ENCODE assay signal across 31 cellular contexts in genomic region chr4:112801341-112801740, GRCh38.
"Had no signal": no experiment of that assay in that cellular context is flagged by ENCODE, and none has a peak within 500 bp of the region (broad histone marks: within the 10 kb centered on the region; RNA-seq: fewer than 3 reads in every experiment).

No MANE protein-coding gene starts in this region.

- H3K36me3 Mint-ChIP-seq: immature natural killer cell; mesothelial cell of epicardium; naive B cell; natural killer cell; stimulated activated naive B cell treated with anti-CD40 and anti-IgM and Interleukin-4, amounts not matched to agents 10 μg/mL and 1 μg/mL and 100 μg/mL, for 72 hours had no signal

- H3K9me3 ChIP-seq: left lung, lower lobe of right lung, pancreas, prostate gland, stomach, testis, tibial artery, upper lobe of right lung had no signal

- H3K9me3 Mint-ChIP-seq: natural killer cell, nephron progenitor cell had no signal

- H3K27me3 ChIP-seq: left lung, stomach, testis, tibial artery, upper lobe of right lung had no signal

- H3K36me3 ChIP-seq: left lung, lower lobe of right lung, pancreas, prostate gland, stomach, tibial artery, upper lobe of right lung had no signal

- H3K4me3 ChIP-seq: left lung, lower lobe of right lung, pancreas, prostate gland, skin epidermis, stomach, testis, tibial artery, upper lobe of right lung had no signal

- H3K4me3 Mint-ChIP-seq: immature natural killer cell; mesothelial cell of epicardium; naive B cell; natural killer cell; nephron progenitor cell; stimulated activated naive B cell treated with anti-CD40 and anti-IgM and Interleukin-4, amounts not matched to agents 10 μg/mL and 1 μg/mL and 100 μg/mL, for 72 hours had no signal

- H3K4me1 Mint-ChIP-seq: immature natural killer cell; naive B cell; natural killer cell; nephron progenitor cell; stimulated activated naive B cell treated with anti-CD40 and anti-IgM and Interleukin-4, amounts not matched to agents 10 μg/mL and 1 μg/mL and 100 μg/mL, for 72 hours had no signal

- H3K27ac ChIP-seq: left lung, lower lobe of right lung, pancreas, prostate gland, skin epidermis, stomach, testis, tibial artery, upper lobe of right lung had no signal

- ATAC-seq: left colon; left lung; lower lobe of right lung; natural killer cell; pancreas; right cardiac atrium; sciatic nerve; stimulated activated naive B cell treated with anti-CD40 and anti-IgM and Interleukin-4, amounts not matched to agents 10 μg/mL and 1 μg/mL and 100 μg/mL, for 72 hours; stimulated activated naive CD8-positive, alpha-beta T cell treated with anti-CD3 and anti-CD28 coated beads, Interleukin-15, Interleukin-2, amounts not matched to agents 100 U/mL and 50 U/mL, for 24 hours; upper lobe of right lung had no signal

- H3K4me1 ChIP-seq: left lung, lower lobe of right lung, pancreas, prostate gland, stomach, testis, tibial artery, upper lobe of right lung had no signal

- H3K27ac Mint-ChIP-seq: immature natural killer cell; mesothelial cell of epicardium; naive B cell; natural killer cell; nephron progenitor cell; stimulated activated naive B cell treated with anti-CD40 and anti-IgM and Interleukin-4, amounts not matched to agents 10 μg/mL and 1 μg/mL and 100 μg/mL, for 72 hours had no signal

- DNase-seq: hypothalamus; immature natural killer cell; kidney; left colon; left lung; lower lobe of right lung; mammary epithelial cell; mesenchymal stem cell; naive B cell; natural killer cell; nephron progenitor cell; nucleus accumbens; pancreas; posterior cingulate gyrus; retina; right cardiac atrium; stimulated activated CD4-positive, alpha-beta T cell treated with anti-CD3 and anti-CD28 coated beads, Interleukin-12 subunit alpha, Interleukin-12 subunit beta, amount 100 ng/mL, for 4 hours; stimulated activated CD4-positive, alpha-beta T cell treated with anti-CD3 and anti-CD28 coated beads, Interleukin-15, amount 100 ng/mL, for 24 hours; stimulated activated CD4-positive, alpha-beta T cell treated with anti-CD3 and anti-CD28 coated beads, Interleukin-2, amount 100 ng/mL, for 24 hours; stimulated activated CD4-positive, alpha-beta T cell treated with anti-CD3 and anti-CD28 coated beads, Interleukin-4, amount 100 ng/mL, for 1 hour; stimulated activated naive B cell treated with anti-CD40 and anti-IgM and Interleukin-4, amounts not matched to agents 10 μg/mL and 1 μg/mL and 100 μg/mL, for 72 hours; stimulated activated naive CD8-positive, alpha-beta T cell treated with anti-CD3 and anti-CD28 coated beads, Interleukin-15, Interleukin-2, amounts not matched to agents 100 U/mL and 50 U/mL, for 24 hours; stomach; testis; tibial artery; trophoblast cell; upper lobe of right lung had no signal
